Comparison of ENCODE assay signal across 1 cellular context in genomic region chr15:67253517-67254237, GRCh38.
TF ChIP-seq lines count a peak whose summit lies in the region.

No MANE protein-coding gene starts in this region.

TF ChIP-seq in GM23338, 12 proteins besides CTCF, POLR2A, EP300 and RAD21 (continued from another document):
- TF ChIP-seq REST (IDR thresholded peaks at IDR 0.05; ENCODE audit: unreplicated experiment) (no peak), JUNB (IDR thresholded peaks at IDR 0.05; ENCODE audit: unreplicated experiment) (no peak), CREB1 (CRISPR knock-in tag; IDR thresholded peaks at IDR 0.05; ENCODE audit: low read depth) (no peak), NANOG (IDR thresholded peaks at IDR 0.05; ENCODE audit: borderline replicate concordance) (no peak), STAT1 (IDR thresholded peaks at IDR 0.05; ENCODE audit: unreplicated experiment) (no peak), POLR2AphosphoS5 (IDR thresholded peaks at IDR 0.05; ENCODE audit: low read depth) (no peak), EZH2 (IDR thresholded peaks at IDR 0.05; ENCODE audit: low read depth, unreplicated experiment) (no peak), ZNF331 (CRISPR knock-in tag; IDR thresholded peaks at IDR 0.05; ENCODE audit: low read depth) (no peak), EZH2phosphoT487 (IDR thresholded peaks at IDR 0.05; ENCODE audit: unreplicated experiment) (no peak)
- TF ChIP-seq, protein P1, sequence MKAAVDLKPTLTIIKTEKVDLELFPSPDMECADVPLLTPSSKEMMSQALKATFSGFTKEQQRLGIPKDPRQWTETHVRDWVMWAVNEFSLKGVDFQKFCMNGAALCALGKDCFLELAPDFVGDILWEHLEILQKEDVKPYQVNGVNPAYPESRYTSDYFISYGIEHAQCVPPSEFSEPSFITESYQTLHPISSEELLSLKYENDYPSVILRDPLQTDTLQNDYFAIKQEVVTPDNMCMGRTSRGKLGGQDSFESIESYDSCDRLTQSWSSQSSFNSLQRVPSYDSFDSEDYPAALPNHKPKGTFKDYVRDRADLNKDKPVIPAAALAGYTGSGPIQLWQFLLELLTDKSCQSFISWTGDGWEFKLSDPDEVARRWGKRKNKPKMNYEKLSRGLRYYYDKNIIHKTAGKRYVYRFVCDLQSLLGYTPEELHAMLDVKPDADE (IDR thresholded peaks at IDR 0.05): no peak
